ENCODE assay signal across 9 cellular contexts in the genomic region with DNA sequence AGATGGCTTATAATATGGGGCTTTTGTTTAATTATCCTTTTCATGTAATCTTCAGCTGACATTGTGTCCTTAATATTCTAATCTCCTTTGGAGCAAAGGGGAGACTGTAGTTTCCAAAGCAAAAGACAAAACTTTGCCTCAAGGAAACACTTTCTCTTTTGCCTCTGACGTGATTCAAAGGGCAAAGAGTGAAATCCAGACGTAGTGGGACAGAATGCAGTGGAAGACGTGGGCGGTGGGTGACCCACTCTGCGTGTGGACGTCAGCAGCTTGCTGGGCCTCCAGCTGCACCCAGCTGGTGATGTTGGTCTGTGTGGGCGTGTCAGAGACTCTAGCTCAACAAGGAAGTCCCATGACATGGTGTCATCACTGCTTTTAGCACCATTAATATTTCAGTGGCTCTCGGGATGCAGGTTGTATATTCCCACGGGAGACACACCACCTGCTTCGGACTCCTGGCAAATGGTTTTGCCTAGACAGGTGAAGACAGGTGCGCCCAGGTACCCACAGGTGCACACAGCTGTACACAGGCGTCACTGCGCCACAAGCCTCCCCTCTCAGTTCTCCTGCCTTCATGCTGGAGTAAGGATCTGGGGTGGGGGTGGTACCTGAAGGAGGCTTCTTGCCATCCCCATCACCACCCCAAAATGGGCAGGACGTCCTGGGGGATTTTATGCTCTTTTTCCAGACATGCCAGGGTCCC.
DNase-seq lines count a peak whose midpoint lies in the region; ATAC-seq lines count a peak whose summit lies in the region.
"Had no signal": no experiment of that assay in that cellular context is flagged by ENCODE, and none has a peak within 500 bp of the region (broad histone marks: within the 10 kb centered on the region; RNA-seq: fewer than 3 reads in every experiment).

No MANE protein-coding gene starts in this region.

- DNase-seq in COLO829 (ENCODE audit: low spot score) (peak; percentile 80), NCI-H187 (lab: John Stamatoyannopoulos, UW) (peak; percentile 82 to 87), SIG-M5 (lab: John Stamatoyannopoulos, UW) (no peak), HK-2 (ENCODE audit: unreplicated experiment) (no peak)
- DNase-seq in activated naive CD4-positive, alpha-beta T cell treated with anti-CD3 and anti-CD28 coated beads, Interleukin-2, amount 50 U/mL, for 72 hours (ENCODE audit: low spot score in 2 of 2) = no peak
- DNase-seq: activated naive CD8-positive, alpha-beta T cell treated with anti-CD3 and anti-CD28 coated beads, Interleukin-2, amount 10 ng/mL, durations not matched to agents 7 days and 5 days had no signal

- H3K27me3 ChIP-seq in duodenal mucosa (ENCODE audit: control insufficient read depth in 1 of 2, insufficient read depth in 2 of 2, low read length in 2 of 2) (peaks cover 0 to 5% of the 10 kb centered on the region in 2 donors), mucosa of rectum (ENCODE audit: control insufficient read depth in 2 of 2, insufficient read depth in 2 of 2, low read length in 2 of 2) (peaks cover 4% of the 10 kb centered on the region in 2 donors)

- ATAC-seq in activated naive CD4-positive, alpha-beta T cell treated with anti-CD3 and anti-CD28 coated beads, Interleukin-2, amount 50 U/mL, for 72 hours = no peak
- no peak for ATAC-seq in GM18907 (IDR thresholded peaks at IDR 0.05; ENCODE audit: unreplicated experiment)

- H3K9me3 Mint-ChIP-seq in activated naive CD4-positive, alpha-beta T cell treated with anti-CD3 and anti-CD28 coated beads, Interleukin-2, amount 50 U/mL, for 72 hours = no peaks in the 10 kb centered on the region
- H3K9me3 Mint-ChIP-seq: activated naive CD8-positive, alpha-beta T cell treated with anti-CD3 and anti-CD28 coated beads, Interleukin-2, amount 10 ng/mL, durations not matched to agents 7 days and 5 days had no signal

- no peak overlapping the region for H3K27ac Mint-ChIP-seq in activated naive CD4-positive, alpha-beta T cell treated with anti-CD3 and anti-CD28 coated beads, Interleukin-2, amount 50 U/mL, for 72 hours
- H3K27ac Mint-ChIP-seq: activated naive CD8-positive, alpha-beta T cell treated with anti-CD3 and anti-CD28 coated beads, Interleukin-2, amount 10 ng/mL, durations not matched to agents 7 days and 5 days had no signal

- H3K36me3 ChIP-seq in duodenal mucosa (ENCODE audit: control insufficient read depth in 1 of 2, insufficient read depth in 2 of 2, low read length in 2 of 2) (no peaks in the 10 kb centered on the region), mucosa of rectum (ENCODE audit: control insufficient read depth in 2 of 2, insufficient read depth in 2 of 2, low read length in 2 of 2) (no peaks in the 10 kb centered on the region)

- peak overlapping the region in 1 of 2 donors; percentile 42 for H3K9ac ChIP-seq in duodenal mucosa (ENCODE audit: low read depth in 1 of 2, low read length in 2 of 2)
- no peak overlapping the region for H3K9ac ChIP-seq in mucosa of rectum (ENCODE audit: low read depth in 1 of 2, low read length in 2 of 2)

- H3K9me3 ChIP-seq in duodenal mucosa (ENCODE audit: control insufficient read depth in 1 of 2, low read length in 2 of 2) = no peaks in the 10 kb centered on the region
- H3K9me3 ChIP-seq in mucosa of rectum (ENCODE audit: control insufficient read depth in 2 of 2, low read length in 2 of 2) = no peaks in the 10 kb centered on the region

- H3K36me3 Mint-ChIP-seq in activated naive CD4-positive, alpha-beta T cell treated with anti-CD3 and anti-CD28 coated beads, Interleukin-2, amount 50 U/mL, for 72 hours = no peaks in the 10 kb centered on the region
- H3K36me3 Mint-ChIP-seq: activated naive CD8-positive, alpha-beta T cell treated with anti-CD3 and anti-CD28 coated beads, Interleukin-2, amount 10 ng/mL, durations not matched to agents 7 days and 5 days had no signal

- H3K27ac ChIP-seq in duodenal mucosa (ENCODE audit: low read depth, low read length) = peak overlapping the region; percentile 70
- H3K27ac ChIP-seq in mucosa of rectum (ENCODE audit: low read depth in 2 of 2, low read length in 2 of 2) = peak overlapping the region; percentile 60 to 67

- H3K4me3 ChIP-seq in duodenal mucosa (ENCODE audit: low read depth in 1 of 2, low read length in 2 of 2) = no peak overlapping the region
- no peak overlapping the region for H3K4me3 ChIP-seq in mucosa of rectum (ENCODE audit: low read length in 2 of 2)

- H3K4me1 ChIP-seq in duodenal mucosa (ENCODE audit: control insufficient read depth in 1 of 2, insufficient read depth in 2 of 2, low read length in 2 of 2) (peaks cover 10 to 12% of the 10 kb centered on the region in 2 donors), mucosa of rectum (ENCODE audit: control insufficient read depth in 2 of 2, insufficient read depth in 2 of 2, low read length in 2 of 2) (no peaks in the 10 kb centered on the region)

Comparison
In these comparisons a context has a peak if more than half of its experiments do, and no peak if none do; other contexts are left out.
1. DNase-seq: peak in COLO829 (single experiment) and NCI-H187 (2 of 2); none in SIG-M5 (single experiment), HK-2 (single experiment) and activated naive CD4-positive, alpha-beta T cell treated with anti-CD3 and anti-CD28 coated beads, Interleukin-2, amount 50 U/mL, for 72 hours (0 of 2).